12 cellular contexts compared by ENCODE assay signal in genomic region chr1:61951731-61952585, GRCh38.
DNase-seq lines count a peak whose midpoint lies in the region; ATAC-seq and TF ChIP-seq lines count a peak whose summit lies in the region.
"Had no signal": no experiment of that assay in that cellular context is flagged by ENCODE, and none has a peak within 500 bp of the region (broad histone marks: within the 10 kb centered on the region; RNA-seq: fewer than 3 reads in every experiment).

No MANE protein-coding gene starts in this region.

- H4K20me1 ChIP-seq in H9 (ENCODE audit: control insufficient read depth, insufficient read depth, insufficient read length) = no peaks in the 10 kb centered on the region

- peak overlapping the region; percentile 30 for H3K4me2 ChIP-seq in H9 (ENCODE audit: insufficient read depth, insufficient read length, low read length)

- WGBS in H9 (ENCODE audit: extremely low coverage, insufficient read length, low lambda C conversion rate) = no CpG with 5 or more reads among the region's 9 CpGs

- no peak overlapping the region for H3K4ac ChIP-seq in H9 (ENCODE audit: low read depth, low read length)

- H2AFZ ChIP-seq in H9 (ENCODE audit: low read length) (no peak overlapping the region), neuron (ENCODE audit: low read depth, low read length) (peak overlapping the region; percentile 66)

- H3K27ac ChIP-seq in H9 (ENCODE audit: insufficient read length, low read depth, low read length) = peak overlapping the region; percentile 77
- H3K27ac ChIP-seq: tibial artery had no signal

- no peak for ATAC-seq in HG02870 (IDR thresholded peaks at IDR 0.05; ENCODE audit: unreplicated experiment)
- ATAC-seq: activated CD8-positive, alpha-beta T cell treated with anti-CD3 and anti-CD28 coated beads for 36 hours; CD8-positive, alpha-beta T cell; naive thymus-derived CD8-positive, alpha-beta T cell had no signal

- H3K4me1 ChIP-seq in H9 (ENCODE audit: insufficient read depth, low read length) (peaks cover 2% of the 10 kb centered on the region; the same call in 1 of the 2 replicates), neuron (ENCODE audit: insufficient read depth, low read length) (peaks cover 36% of the 10 kb centered on the region)

- H3K27me3 ChIP-seq in H9 (ENCODE audit: insufficient read depth, low read length) = no peaks in the 10 kb centered on the region
- no peaks in the 10 kb centered on the region for H3K27me3 ChIP-seq in neuron (ENCODE audit: insufficient read depth, low read length)
- H3K27me3 ChIP-seq: tibial artery had no signal

- H3K9me3 ChIP-seq in H9 (ENCODE audit: control insufficient read depth, low read depth, low read length) (no peaks in the 10 kb centered on the region), neuron (ENCODE audit: low read length) (no peaks in the 10 kb centered on the region)
- H3K9me3 ChIP-seq: tibial artery had no signal

- no peak overlapping the region for H3K56ac ChIP-seq in H9 (ENCODE audit: insufficient read length, low read depth, low read length)

- no peak overlapping the region for H3K18ac ChIP-seq in H9 (ENCODE audit: insufficient read length, low read depth, low read length)

- H2BK15ac ChIP-seq in H9 (ENCODE audit: low read depth, low read length) = no peak overlapping the region

- H4K5ac ChIP-seq in H9 (ENCODE audit: insufficient read length, low read depth, low read length) = no peak overlapping the region

- no peak overlapping the region for H2AK5ac ChIP-seq in H9 (ENCODE audit: insufficient read length, low read length)

- H3K4me1 Mint-ChIP-seq in H9 = peaks cover 44% of the 10 kb centered on the region in 2 experiments
- no peaks in the 10 kb centered on the region for H3K4me1 Mint-ChIP-seq in activated CD4-positive, alpha-beta memory T cell treated with anti-CD3 and anti-CD28 coated beads, Interleukin-2, amount 10 ng/mL, durations not matched to agents 7 days and 5 days

- peak overlapping the region in 1 of 2 experiments; percentile 70; a peak in 4 of 5 replicates for H3K4me3 Mint-ChIP-seq in H9
- H3K4me3 Mint-ChIP-seq in activated CD4-positive, alpha-beta memory T cell treated with anti-CD3 and anti-CD28 coated beads, Interleukin-2, amount 10 ng/mL, durations not matched to agents 7 days and 5 days = no peak overlapping the region
- H3K4me3 Mint-ChIP-seq: activated CD8-positive, alpha-beta T cell treated with anti-CD3 and anti-CD28 coated beads for 36 hours; CD8-positive, alpha-beta T cell; naive thymus-derived CD8-positive, alpha-beta T cell had no signal

- H3K27me3 Mint-ChIP-seq in H9 (ENCODE audit: low read depth) = no peaks in the 10 kb centered on the region
- no peaks in the 10 kb centered on the region for H3K27me3 Mint-ChIP-seq in activated CD4-positive, alpha-beta memory T cell treated with anti-CD3 and anti-CD28 coated beads, Interleukin-2, amount 10 ng/mL, durations not matched to agents 7 days and 5 days
- H3K27me3 Mint-ChIP-seq: activated CD8-positive, alpha-beta T cell treated with anti-CD3 and anti-CD28 coated beads for 36 hours; naive thymus-derived CD8-positive, alpha-beta T cell had no signal

- no peaks in the 10 kb centered on the region for H3K79me1 ChIP-seq in H9 (ENCODE audit: insufficient read depth, low read depth, low read length, poor library complexity, severe bottlenecking)

- no peak overlapping the region for H2BK5ac ChIP-seq in H9 (ENCODE audit: insufficient read length, low read length)

- H3K9me3 Mint-ChIP-seq in H9 = no peaks in the 10 kb centered on the region; a peak in 1 of 5 replicates
- H3K9me3 Mint-ChIP-seq in activated CD4-positive, alpha-beta memory T cell treated with anti-CD3 and anti-CD28 coated beads, Interleukin-2, amount 10 ng/mL, durations not matched to agents 7 days and 5 days = no peaks in the 10 kb centered on the region
- H3K9me3 Mint-ChIP-seq: activated CD8-positive, alpha-beta T cell treated with anti-CD3 and anti-CD28 coated beads for 36 hours; CD8-positive, alpha-beta T cell had no signal

- CTCF ChIA-PET in activated CD4-positive, alpha-beta memory T cell treated with anti-CD3 and anti-CD28 coated beads, Interleukin-2, amount 10 ng/mL, durations not matched to agents 7 days and 5 days (lab: Charles Lee) = interaction anchor here (0.8 kb wide), 1 partner anchor 192 kb away, joined by 3 read pairs; no protein-coding TSS in a partner anchor

- POLR2A ChIA-PET in activated CD4-positive, alpha-beta memory T cell treated with anti-CD3 and anti-CD28 coated beads, Interleukin-2, amount 10 ng/mL, durations not matched to agents 7 days and 5 days (lab: Charles Lee) = no interaction called here

- H4K91ac ChIP-seq in H9 (ENCODE audit: insufficient read length, low read depth, low read length) = no peak overlapping the region

- no peak overlapping the region for H2BK120ac ChIP-seq in H9 (ENCODE audit: low read depth, low read length, poor library complexity, severe bottlenecking)

- H2BK12ac ChIP-seq in H9 (ENCODE audit: insufficient read length, low read depth, low read length) = no peak overlapping the region

- H3K36me3 Mint-ChIP-seq in H9 (ENCODE audit: insufficient read depth in 1 of 3, low read depth in 3 of 3) = no peaks in the 10 kb centered on the region; a peak in 1 of 7 replicates
- H3K36me3 Mint-ChIP-seq in activated CD4-positive, alpha-beta memory T cell treated with anti-CD3 and anti-CD28 coated beads, Interleukin-2, amount 10 ng/mL, durations not matched to agents 7 days and 5 days (ENCODE audit: low read depth) = no peaks in the 10 kb centered on the region

- H3K23me2 ChIP-seq in H9 (ENCODE audit: insufficient read length, low read depth, low read length, poor library complexity, severe bottlenecking) = no peaks in the 10 kb centered on the region

- H3K4me3 ChIP-seq in neuron (ENCODE audit: low read length) = peak overlapping the region; percentile 30
- H3K4me3 ChIP-seq: tibial artery had no signal

- peak overlapping the region; percentile 91 to 98 (median 96) for H3K27ac Mint-ChIP-seq in H9
- no peak overlapping the region for H3K27ac Mint-ChIP-seq in activated CD4-positive, alpha-beta memory T cell treated with anti-CD3 and anti-CD28 coated beads, Interleukin-2, amount 10 ng/mL, durations not matched to agents 7 days and 5 days
- H3K27ac Mint-ChIP-seq: activated CD8-positive, alpha-beta T cell treated with anti-CD3 and anti-CD28 coated beads for 36 hours; CD8-positive, alpha-beta T cell had no signal

- H3K14ac ChIP-seq in H9 (ENCODE audit: insufficient read depth, low read length) = no peak overlapping the region

- H3K23ac ChIP-seq in H9 (ENCODE audit: insufficient read length, low read depth, low read length) = no peak overlapping the region

- no peak overlapping the region for H3K9ac ChIP-seq in H9 (ENCODE audit: extremely low read depth, insufficient read length, low read length)

- no peaks in the 10 kb centered on the region for H3K36me3 ChIP-seq in neuron (ENCODE audit: insufficient read depth, low read length)
- H3K36me3 ChIP-seq: tibial artery had no signal

- DNase-seq in H9 (peak; percentile 47), RPMI7951 (ENCODE audit: low read depth) (peak; percentile 71), fibroblast of peridontal ligament (ENCODE audit: extremely low read depth) (peak; percentile 9), NOMO-1 (lab: John Stamatoyannopoulos, UW; ENCODE audit: unreplicated experiment in 2 of 2) (no peak)
- DNase-seq in activated CD4-positive, alpha-beta T cell treated with anti-CD3 and anti-CD28 coated beads for 48 hours = no peak
- no peak for DNase-seq in activated CD4-positive, alpha-beta memory T cell treated with anti-CD3 and anti-CD28 coated beads, Interleukin-2, amount 10 ng/mL, durations not matched to agents 7 days and 5 days
- DNase-seq: activated CD8-positive, alpha-beta T cell treated with anti-CD3 and anti-CD28 coated beads for 36 hours; CD8-positive, alpha-beta T cell; naive thymus-derived CD8-positive, alpha-beta T cell; tibial artery had no signal

- no peak overlapping the region for H3T11ph ChIP-seq in H9 (ENCODE audit: low read length)

- no peak overlapping the region for H4K8ac ChIP-seq in H9 (replicated peaks; ENCODE audit: insufficient read length, low read depth, low read length)

- no peak for TF ChIP-seq CTCF in H9 (conservative IDR thresholded peaks at IDR 0.05)

- H3K79me2 ChIP-seq in H9 (ENCODE audit: insufficient read depth, low read length) = no peaks in the 10 kb centered on the region

- H2BK20ac ChIP-seq in H9 (ENCODE audit: low read depth, low read length, poor library complexity, severe bottlenecking) = no peak overlapping the region

Comparison
In these comparisons a context has a peak if more than half of its experiments do, and no peak if none do; other contexts are left out.
1. DNase-seq: peak in H9 (single experiment), RPMI7951 (single experiment) and fibroblast of peridontal ligament (single experiment); none in NOMO-1 (0 of 2), activated CD4-positive, alpha-beta T cell treated with anti-CD3 and anti-CD28 coated beads for 48 hours (single experiment) and activated CD4-positive, alpha-beta memory T cell treated with anti-CD3 and anti-CD28 coated beads, Interleukin-2, amount 10 ng/mL, durations not matched to agents 7 days and 5 days (single experiment).